Comparison of ENCODE assay signal across 10 cellular contexts in genomic region chr19:45876411-45877197, GRCh38. TPM values are rescaled to one million over a fixed set of nuclear protein-coding genes. Genes with fewer than 3 reads are reported as not detected.
DNase-seq lines count a peak whose midpoint lies in the region; ATAC-seq, FAIRE-seq and TF ChIP-seq lines count a peak whose summit lies in the region.
"Had no signal": no experiment of that assay in that cellular context is flagged by ENCODE, and none has a peak within 500 bp of the region (broad histone marks: within the 10 kb centered on the region; RNA-seq: fewer than 3 reads in every experiment).

No MANE protein-coding gene starts in this region.

- no peak for FAIRE-seq in H1 (lab: Jason Lieb, UNC)

- H3K79me1 ChIP-seq in H1 (ENCODE audit: low read depth, low read length): peaks cover 3% of the 10 kb centered on the region; the same call in 1 of the 2 replicates

- H4K20me1 ChIP-seq in H1 (replicated peaks in 1 of 2; ENCODE audit: control insufficient read depth in 1 of 2, insufficient read depth in 2 of 2, low read length in 2 of 2): peaks cover 5 to 8% of the 10 kb centered on the region in 2 experiments

- no peak overlapping the region for H3K14ac ChIP-seq in H1 (ENCODE audit: insufficient read length)

- no peak overlapping the region for H3K23ac ChIP-seq in H1 (ENCODE audit: insufficient read length)

- peak overlapping the region; percentile 86 for H4K8ac ChIP-seq in H1 (ENCODE audit: extremely low read depth, insufficient read depth, low read length)

- CTCF ChIA-PET in H1 (lab: Charles Lee; ENCODE audit: partially characterized antibody): no interaction called here

- H3K4ac ChIP-seq in H1 (replicated peaks; ENCODE audit: insufficient read length, low read depth, low read length): no peak overlapping the region

- ATAC-seq in natural killer cell (peak in 2 of 3 donors; percentile 69 to 71), GM18517 (IDR thresholded peaks at IDR 0.05; ENCODE audit: unreplicated experiment) (no peak), HG03432 (IDR thresholded peaks at IDR 0.05; ENCODE audit: unreplicated experiment) (no peak)

- no peak overlapping the region for H2BK120ac ChIP-seq in H1 (replicated peaks; ENCODE audit: low read depth, low read length)

- no peak for TF ChIP-seq RAD21 in H1 (IDR thresholded peaks at IDR 0.05 in 1 of 2, conservative IDR thresholded peaks at IDR 0.05 in 1 of 2; ENCODE audit: low read depth in 2 of 2, low read length in 2 of 2)

- peak overlapping the region; percentile 41 for H4K5ac ChIP-seq in H1 (ENCODE audit: insufficient read length, low read depth, low read length)

- peak; percentile 38 for DNase-seq in stimulated activated CD4-positive, alpha-beta T cell treated with anti-CD3 and anti-CD28 coated beads, Interleukin-12 subunit alpha, Interleukin-12 subunit beta, amount 100 ng/mL, for 4 hours
- no peak for DNase-seq in stimulated activated CD4-positive, alpha-beta T cell treated with anti-CD3 and anti-CD28 coated beads, Interleukin-1b, Interleukin-23, amount 100 ng/mL, for 48 hours
- peak in 1 of 2 experiments; percentile 74 for DNase-seq in H1 (ENCODE audit: low read depth in 1 of 2, low spot score in 2 of 2)
- no peak for DNase-seq in natural killer cell
- no peak for DNase-seq in middle frontal gyrus (ENCODE audit: extremely low spot score, low spot score)
- no peak for DNase-seq in T1000 (lab: John Stamatoyannopoulos, UW)
- DNase-seq: DMS53, NCI-H69 had no signal

- H3K4me2 ChIP-seq in H1 (ENCODE audit: insufficient read depth in 1 of 2, low read depth in 2 of 2, low read length in 2 of 2): peak overlapping the region; percentile 77

- H2BK15ac ChIP-seq in H1 (ENCODE audit: low read length): peak overlapping the region; percentile 36; the same call in 1 of the 2 replicates

- no peak for TF ChIP-seq CTCF in H1 (IDR thresholded peaks at IDR 0.05; ENCODE audit: control extremely low read depth in 1 of 3, insufficient read depth in 1 of 3, low read depth in 1 of 3, low read length in 3 of 3)
- no peak for TF ChIP-seq CTCF in natural killer cell (IDR thresholded peaks at IDR 0.05)

- WGBS in H1 (ENCODE audit: extremely low coverage in 1 of 2, insufficient coverage in 1 of 2, insufficient read length in 1 of 2, insufficient replicate concordance in 2 of 2, low coverage in 1 of 2, low lambda C conversion rate in 2 of 2, missing lambda C conversion rate in 1 of 2), 2 experiments: 15% methylated on average over 26 of the region's 41 CpGs; no CpG with 5 or more reads in 1 of the 2 experiments

- no peak for TF ChIP-seq POLR2A in H1 (IDR thresholded peaks at IDR 0.05; ENCODE audit: control extremely low read depth in 1 of 2, low read depth in 2 of 2, low read length in 2 of 2)

- H3K27ac ChIP-seq in H1 (ENCODE audit: low read depth, low read length): no peak overlapping the region

- H3K4me3 ChIP-seq in H1 (ENCODE audit: extremely low read depth in 1 of 4, insufficient read depth in 2 of 4, low read depth in 3 of 4, low read length in 4 of 4): peak overlapping the region; percentile 34 to 67 (median 42)

- POLR2A ChIA-PET in H1 (lab: Charles Lee; ENCODE audit: partially characterized antibody): interaction anchor here (0.6 to 6.0 kb wide), 4 partner anchors 11 to 59 kb away, joined by 3 to 48 read pairs (median 3); partner anchors contain the start of genes FOXA3 and SYMPK

- H3K79me2 ChIP-seq in H1 (ENCODE audit: control insufficient read depth in 1 of 2, insufficient read depth in 2 of 2, low read length in 2 of 2): no peaks in the 10 kb centered on the region

- H3K9me3 Mint-ChIP-seq in natural killer cell: no peaks in the 10 kb centered on the region

- H2BK5ac ChIP-seq in H1 (ENCODE audit: low read depth, low read length): peak overlapping the region; percentile 66; the same call in 1 of the 2 replicates

- peak overlapping the region in 1 of 2 donors; percentile 76 for H3K27ac Mint-ChIP-seq in natural killer cell

- peaks cover 0 to 25% of the 10 kb centered on the region in 2 donors for H3K27me3 Mint-ChIP-seq in natural killer cell (ENCODE audit: low read depth in 2 of 2)

- H3K27me3 ChIP-seq in H1 (replicated peaks in 1 of 4; ENCODE audit: control insufficient read depth in 3 of 4, extremely low read depth in 1 of 4, insufficient read depth in 3 of 4, low read length in 3 of 4): no peaks in the 10 kb centered on the region; a peak in 1 of 7 replicates

- no peaks in the 10 kb centered on the region for H3K9me3 ChIP-seq in H1 (ENCODE audit: insufficient read depth in 2 of 2, low read depth in 1 of 2, low read length in 1 of 2)

- peak overlapping the region in 2 of 4 experiments; percentile 20 to 29; a peak in 2 of 7 replicates for H3K9ac ChIP-seq in H1 (replicated peaks in 1 of 4; ENCODE audit: extremely low read depth in 1 of 4, low read depth in 3 of 4, low read length in 3 of 4)

- no peak overlapping the region for H2AFZ ChIP-seq in H1 (ENCODE audit: low read length)

- peaks cover 1 to 17% (median 13%) of the 10 kb centered on the region in 4 experiments for H3K4me1 ChIP-seq in H1 (replicated peaks in 1 of 4; ENCODE audit: control insufficient read depth in 3 of 4, insufficient read depth in 4 of 4, low read length in 3 of 4)

- H3K4me1 Mint-ChIP-seq in natural killer cell: peaks cover 0 to 19% of the 10 kb centered on the region in 2 donors

- intact Hi-C loops in natural killer cell (cut with micrococcal nuclease): no loop called here

- H3K23me2 ChIP-seq in H1 (ENCODE audit: low read depth, low read length): peaks cover 6% of the 10 kb centered on the region; the same call in 1 of the 2 replicates

- TF ChIP-seq EP300 in H1 (IDR thresholded peaks at IDR 0.05; ENCODE audit: borderline replicate concordance in 1 of 2, low read depth in 2 of 2, low read length in 2 of 2): no peak

- no peak overlapping the region for H2BK20ac ChIP-seq in H1 (ENCODE audit: low read length)

- H2BK12ac ChIP-seq in H1 (ENCODE audit: low read depth, low read length): peak overlapping the region; percentile 94; the same call in 1 of the 2 replicates

- H3K36me3 ChIP-seq in H1 (ENCODE audit: control insufficient read depth in 2 of 4, insufficient read depth in 4 of 4, low read length in 3 of 4): peaks cover 0 to 15% (median 3%) of the 10 kb centered on the region in 4 experiments; a peak in 3 of 8 replicates

- peak overlapping the region; percentile 61 for H3K4me3 Mint-ChIP-seq in natural killer cell

- no peak overlapping the region for H2AK5ac ChIP-seq in H1 (ENCODE audit: low read depth, low read length)

- no peak overlapping the region; the same call in 1 of the 2 replicates for H3K18ac ChIP-seq in H1 (ENCODE audit: extremely low read depth, low read length)

- H3K36me3 Mint-ChIP-seq in natural killer cell: no peaks in the 10 kb centered on the region

- peak overlapping the region; percentile 88 for H4K91ac ChIP-seq in H1 (replicated peaks; ENCODE audit: insufficient read length, low read length)

- H3K56ac ChIP-seq in H1 (replicated peaks; ENCODE audit: insufficient read length, low read depth, low read length): no peak overlapping the region

RNA-seq across cellular contexts. Expression of gene IRF2BP1, which starts 9.3 kb away (rescaled TPM):
- total RNA-seq in H1 (2021; fragmentation: NEBNext Ultra II Directional; extraction: Animal tissue kit (Norgen Biotek cat#: 25700)): 24.4 and 25.3 TPM in 2 replicates
- 12.1 and 22.1 TPM in 2 replicates for polyA plus RNA-seq in H1 (2011; rRNA removed)
- 14.9 TPM for polyA plus RNA-seq in H1 (2011; cell fraction: cytosol; rRNA removed)
- polyA plus RNA-seq in H1 (2011; cell fraction: nucleus; rRNA removed): 16.2 TPM
- 9.9 to 15.9 TPM (median 13.9 TPM) in 4 replicates for polyA plus RNA-seq in H1 (2012, experiment 1 of 2)
- 14.7 TPM for polyA plus RNA-seq in H1 (2012, experiment 2 of 2)
- 9.6 TPM for polyA plus RNA-seq in H1 (2013, experiment 1 of 2)
- 8.2 TPM for polyA plus RNA-seq in H1 (2013, experiment 2 of 2)
- polyA minus RNA-seq in H1 (2011; rRNA and poly(A)+ RNA removed): 4.6 and 5.9 TPM in 2 replicates
- polyA minus RNA-seq in H1 (2011; cell fraction: cytosol; rRNA and poly(A)+ RNA removed): 15.4 TPM
- polyA minus RNA-seq in H1 (2011; cell fraction: nucleus; rRNA and poly(A)+ RNA removed): 19.1 TPM
- 10 to 100 TPM; 16.1 to 20.3 (median 19.6) TPM for total RNA-seq in natural killer cell

RNA-seq across cellular contexts. Expression of gene FOXA3, which starts 12.5 kb away (rescaled TPM):
- 20.2 and 21.7 TPM in 2 replicates for total RNA-seq in H1 (2021; fragmentation: NEBNext Ultra II Directional; extraction: Animal tissue kit (Norgen Biotek cat#: 25700))
- polyA plus RNA-seq in H1 (2011; rRNA removed): 40.1 and 49.1 TPM in 2 replicates
- 30.1 TPM for polyA plus RNA-seq in H1 (2011; cell fraction: cytosol; rRNA removed)
- polyA plus RNA-seq in H1 (2011; cell fraction: nucleus; rRNA removed): 21.8 TPM
- polyA plus RNA-seq in H1 (2012, experiment 1 of 2): 15.5 to 25.3 TPM (median 20.3 TPM) in 4 replicates
- 27.4 TPM for polyA plus RNA-seq in H1 (2012, experiment 2 of 2)
- polyA plus RNA-seq in H1 (2013, experiment 1 of 2): 12.7 TPM
- 12.4 TPM for polyA plus RNA-seq in H1 (2013, experiment 2 of 2)
- polyA minus RNA-seq in H1 (2011; rRNA and poly(A)+ RNA removed): 32.3 and 37.8 TPM in 2 replicates
- polyA minus RNA-seq in H1 (2011; cell fraction: cytosol; rRNA and poly(A)+ RNA removed): 11.7 TPM
- polyA minus RNA-seq in H1 (2011; cell fraction: nucleus; rRNA and poly(A)+ RNA removed): 12.9 TPM
- total RNA-seq in natural killer cell: not detected

RNA-seq across cellular contexts. Expression of gene SYMPK, which starts 13.7 kb away (rescaled TPM):
- 81.5 and 93.6 TPM in 2 replicates for total RNA-seq in H1 (2021; fragmentation: NEBNext Ultra II Directional; extraction: Animal tissue kit (Norgen Biotek cat#: 25700))
- 99.5 and 142 TPM in 2 replicates for polyA plus RNA-seq in H1 (2011; rRNA removed)
- 82.5 TPM for polyA plus RNA-seq in H1 (2011; cell fraction: cytosol; rRNA removed)
- polyA plus RNA-seq in H1 (2011; cell fraction: nucleus; rRNA removed): 217 TPM
- polyA plus RNA-seq in H1 (2012, experiment 1 of 2): 87.2 to 105 TPM (median 88.9 TPM) in 4 replicates
- 66.3 TPM for polyA plus RNA-seq in H1 (2012, experiment 2 of 2)
- polyA plus RNA-seq in H1 (2013, experiment 1 of 2): 57.3 TPM
- 50.3 TPM for polyA plus RNA-seq in H1 (2013, experiment 2 of 2)
- polyA minus RNA-seq in H1 (2011; rRNA and poly(A)+ RNA removed): 121 and 131 TPM in 2 replicates
- 65.9 TPM for polyA minus RNA-seq in H1 (2011; cell fraction: cytosol; rRNA and poly(A)+ RNA removed)
- 67.6 TPM for polyA minus RNA-seq in H1 (2011; cell fraction: nucleus; rRNA and poly(A)+ RNA removed)
- 10 to 100 TPM; 86.4 to 94.8 (median 86.7) TPM for total RNA-seq in natural killer cell

RNA-seq across cellular contexts. Expression of gene MYPOP, which starts 25.8 kb away (rescaled TPM):
- 11.1 and 12.6 TPM in 2 replicates for total RNA-seq in H1 (2021; fragmentation: NEBNext Ultra II Directional; extraction: Animal tissue kit (Norgen Biotek cat#: 25700))
- polyA plus RNA-seq in H1 (2011; rRNA removed): 3.2 and 5.8 TPM in 2 replicates
- 2.2 TPM for polyA plus RNA-seq in H1 (2011; cell fraction: cytosol; rRNA removed)
- 6.4 TPM for polyA plus RNA-seq in H1 (2011; cell fraction: nucleus; rRNA removed)
- polyA plus RNA-seq in H1 (2012, experiment 1 of 2): 7.3 to 9.2 TPM (median 8.6 TPM) in 4 replicates
- 5.3 TPM for polyA plus RNA-seq in H1 (2012, experiment 2 of 2)
- 10.5 TPM for polyA plus RNA-seq in H1 (2013, experiment 1 of 2)
- 10.1 TPM for polyA plus RNA-seq in H1 (2013, experiment 2 of 2)
- 0.54 and 0.79 TPM in 2 replicates for polyA minus RNA-seq in H1 (2011; rRNA and poly(A)+ RNA removed)
- 2.7 TPM for polyA minus RNA-seq in H1 (2011; cell fraction: cytosol; rRNA and poly(A)+ RNA removed)
- 1.6 TPM for polyA minus RNA-seq in H1 (2011; cell fraction: nucleus; rRNA and poly(A)+ RNA removed)
- 1 to 10 TPM; 7.0 to 8.4 (median 7.2) TPM for total RNA-seq in natural killer cell

RNA-seq across cellular contexts. Expression of gene NANOS2, which starts 38.0 kb away (rescaled TPM):
- not detected in 2 replicates for total RNA-seq in H1 (2021; fragmentation: NEBNext Ultra II Directional; extraction: Animal tissue kit (Norgen Biotek cat#: 25700))
- polyA plus RNA-seq in H1 (2011; rRNA removed): 0.20 and 0.24 TPM in 2 replicates
- 0.09 TPM for polyA plus RNA-seq in H1 (2011; cell fraction: cytosol; rRNA removed)
- polyA plus RNA-seq in H1 (2011; cell fraction: nucleus; rRNA removed): 0.56 TPM
- 0.13 to 0.17 TPM in 2 of 4 replicates, not detected in the others for polyA plus RNA-seq in H1 (2012, experiment 1 of 2)
- polyA plus RNA-seq in H1 (2012, experiment 2 of 2): not detected
- polyA plus RNA-seq in H1 (2013, experiment 1 of 2): 0.10 TPM
- 0.06 TPM for polyA plus RNA-seq in H1 (2013, experiment 2 of 2)
- not detected in 2 replicates for polyA minus RNA-seq in H1 (2011; rRNA and poly(A)+ RNA removed)
- not detected for polyA minus RNA-seq in H1 (2011; cell fraction: cytosol; rRNA and poly(A)+ RNA removed)
- polyA minus RNA-seq in H1 (2011; cell fraction: nucleus; rRNA and poly(A)+ RNA removed): not detected
- not detected for total RNA-seq in natural killer cell

Comparison
In these comparisons a context has a peak if more than half of its experiments do, and no peak if none do; other contexts are left out.
1. ATAC-seq: peak in natural killer cell (2 of 3); none in GM18517 (single experiment) and HG03432 (single experiment).
2. RNA of gene FOXA3, which starts 12.5 kb away (total RNA-seq): 20.2 to 21.7 TPM in H1; not detected in natural killer cell; every median in the first group is over 10 times any median in the second.